Comparison of ENCODE assay signal across 9 cellular contexts in genomic region chr7:25861704-25862253, GRCh38.
A peak's percentile ranks its signal among the peaks of the same experiment; 100 is the strongest.
DNase-seq lines count a peak whose midpoint lies in the region; ATAC-seq, FAIRE-seq and TF ChIP-seq lines count a peak whose summit lies in the region.
"Had no signal": no experiment of that assay in that cellular context is flagged by ENCODE, and none has a peak within 500 bp of the region (broad histone marks: within the 10 kb centered on the region; RNA-seq: fewer than 3 reads in every experiment).

No MANE protein-coding gene starts in this region.

- no peak for FAIRE-seq in bronchial epithelial cell (lab: Jason Lieb, UNC)

- H2BK15ac ChIP-seq in H9 (ENCODE audit: low read depth, low read length), result no peak overlapping the region

- TF ChIP-seq POLR2A in suprapubic skin (IDR thresholded peaks at IDR 0.05), result no peak

- DNase-seq in NCI-H2107 treated with DMSO at 0.1 percent for 48 hours (lab: John Stamatoyannopoulos, UW; ENCODE audit: unreplicated experiment) (peak; percentile 63), NCI-H2107 (lab: John Stamatoyannopoulos, UW) (no peak), NCI-H524 treated with DMSO at 0.1 percent for 48 hours (lab: John Stamatoyannopoulos, UW) (peak; percentile 72), bronchial epithelial cell (ENCODE audit: low read depth) (no peak), osteocyte (ENCODE audit: extremely low spot score, unreplicated experiment) (no peak), H9 (no peak), left colon (no peak), suprapubic skin (ENCODE audit: low spot score in 2 of 2) (no peak)

- H3K36me3 ChIP-seq in bronchial epithelial cell (ENCODE audit: control insufficient read depth, insufficient read depth, low read length) (no peaks in the 10 kb centered on the region), suprapubic skin (no peaks in the 10 kb centered on the region)
- H3K36me3 ChIP-seq: lower lobe of right lung had no signal

- no peaks in the 10 kb centered on the region for H3K79me1 ChIP-seq in H9 (ENCODE audit: insufficient read depth, low read depth, low read length, poor library complexity, severe bottlenecking)

- H3K27ac ChIP-seq in H9 (ENCODE audit: insufficient read length, low read depth, low read length), result no peak overlapping the region
- H3K27ac ChIP-seq in suprapubic skin, result no peak overlapping the region
- H3K27ac ChIP-seq: lower lobe of right lung had no signal

- H3K9me3 Mint-ChIP-seq in osteocyte (ENCODE audit: unreplicated experiment), result peaks cover 4% of the 10 kb centered on the region
- H3K9me3 Mint-ChIP-seq in H9, result peaks cover 4 to 7% of the 10 kb centered on the region in 2 experiments; a peak in 2 of 5 replicates

- no peak overlapping the region for H3K9ac ChIP-seq in H9 (ENCODE audit: extremely low read depth, insufficient read length, low read length)

- H3K27ac Mint-ChIP-seq in osteocyte (ENCODE audit: unreplicated experiment) (peak overlapping the region; percentile 54), H9 (no peak overlapping the region)

- no peak overlapping the region for H4K91ac ChIP-seq in H9 (ENCODE audit: insufficient read length, low read depth, low read length)

- H3K4ac ChIP-seq in H9 (ENCODE audit: low read depth, low read length), result no peak overlapping the region

- H3K27me3 ChIP-seq in bronchial epithelial cell (ENCODE audit: control insufficient read depth, insufficient read depth, low read length) (peaks cover 5% of the 10 kb centered on the region), H9 (ENCODE audit: insufficient read depth, low read length) (peaks cover 41% of the 10 kb centered on the region), suprapubic skin (peaks cover 85% of the 10 kb centered on the region)

- H2AK5ac ChIP-seq in H9 (ENCODE audit: insufficient read length, low read length), result no peak overlapping the region

- no peak overlapping the region for H2BK20ac ChIP-seq in H9 (ENCODE audit: low read depth, low read length, poor library complexity, severe bottlenecking)

- no peaks in the 10 kb centered on the region for H4K20me1 ChIP-seq in H9 (ENCODE audit: control insufficient read depth, insufficient read depth, insufficient read length)

- no peak for ATAC-seq in left colon

- H2AFZ ChIP-seq in H9 (ENCODE audit: low read length), result no peak overlapping the region

- H3K4me1 Mint-ChIP-seq in osteocyte (ENCODE audit: unreplicated experiment) (peaks cover 23% of the 10 kb centered on the region), H9 (peaks cover 24 to 33% of the 10 kb centered on the region in 2 experiments)

- H3K27me3 Mint-ChIP-seq in osteocyte (ENCODE audit: unreplicated experiment) (peaks cover 34% of the 10 kb centered on the region), H9 (ENCODE audit: low read depth) (peaks cover 36% of the 10 kb centered on the region)

- no peak overlapping the region for H3K23ac ChIP-seq in H9 (ENCODE audit: insufficient read length, low read depth, low read length)

- no peak overlapping the region for H3T11ph ChIP-seq in H9 (ENCODE audit: low read length)

- no peaks in the 10 kb centered on the region for H3K79me2 ChIP-seq in H9 (ENCODE audit: insufficient read depth, low read length)

- TF ChIP-seq EP300 in suprapubic skin (IDR thresholded peaks at IDR 0.05), result no peak

- no peak overlapping the region for H2BK12ac ChIP-seq in H9 (ENCODE audit: insufficient read length, low read depth, low read length)

- TF ChIP-seq CTCF in bronchial epithelial cell (IDR thresholded peaks at IDR 0.05; ENCODE audit: insufficient read depth, low read length, severe bottlenecking), result no peak
- no peak for TF ChIP-seq CTCF in osteocyte (IDR thresholded peaks at IDR 0.05)
- no peak for TF ChIP-seq CTCF in H9 (conservative IDR thresholded peaks at IDR 0.05)
- no peak for TF ChIP-seq CTCF in suprapubic skin (IDR thresholded peaks at IDR 0.05)

- H3K4me3 ChIP-seq in bronchial epithelial cell (ENCODE audit: low read depth, low read length) (peak overlapping the region; percentile 19), suprapubic skin (no peak overlapping the region)

- H3K23me2 ChIP-seq in H9 (ENCODE audit: insufficient read length, low read depth, low read length, poor library complexity, severe bottlenecking), result peaks cover 10% of the 10 kb centered on the region

- no peak overlapping the region for H3K56ac ChIP-seq in H9 (ENCODE audit: insufficient read length, low read depth, low read length)

- no peak overlapping the region for H4K8ac ChIP-seq in H9 (replicated peaks; ENCODE audit: insufficient read length, low read depth, low read length)

- peak overlapping the region; percentile 71 for H3K4me3 Mint-ChIP-seq in osteocyte (ENCODE audit: unreplicated experiment)
- H3K4me3 Mint-ChIP-seq in H9, result peak overlapping the region in 1 of 2 experiments; percentile 37; a peak in 3 of 5 replicates

- H3K14ac ChIP-seq in H9 (ENCODE audit: insufficient read depth, low read length), result no peak overlapping the region

- intact Hi-C loops in left colon (cut with DNase I, micrococcal nuclease), result no loop called here

- WGBS in H9 (ENCODE audit: extremely low coverage, insufficient read length, low lambda C conversion rate), result no CpG with 5 or more reads among the region's 13 CpGs
- WGBS in suprapubic skin, result 20% methylated on average over 13 of the region's 13 CpGs

- no peak overlapping the region for H4K5ac ChIP-seq in H9 (ENCODE audit: insufficient read length, low read depth, low read length)

- H3K36me3 Mint-ChIP-seq in osteocyte (ENCODE audit: unreplicated experiment) (peaks cover 2% of the 10 kb centered on the region), H9 (ENCODE audit: insufficient read depth in 1 of 3, low read depth in 3 of 3) (no peaks in the 10 kb centered on the region)

- H3K9me3 ChIP-seq in H9 (ENCODE audit: control insufficient read depth, low read depth, low read length), result no peaks in the 10 kb centered on the region
- H3K9me3 ChIP-seq in suprapubic skin, result no peaks in the 10 kb centered on the region
- H3K9me3 ChIP-seq: lower lobe of right lung had no signal

- no peak overlapping the region for H3K18ac ChIP-seq in H9 (ENCODE audit: insufficient read length, low read depth, low read length)

- no peak overlapping the region for H3K4me2 ChIP-seq in H9 (ENCODE audit: insufficient read depth, insufficient read length, low read length)

- H3K4me1 ChIP-seq in H9 (ENCODE audit: insufficient read depth, low read length), result peaks cover 5% of the 10 kb centered on the region; the same call in 1 of the 2 replicates
- peaks cover 21% of the 10 kb centered on the region for H3K4me1 ChIP-seq in suprapubic skin

- no peak overlapping the region for H2BK120ac ChIP-seq in H9 (ENCODE audit: low read depth, low read length, poor library complexity, severe bottlenecking)

- H2BK5ac ChIP-seq in H9 (ENCODE audit: insufficient read length, low read length), result no peak overlapping the region

Comparison
In these comparisons a context has a peak if more than half of its experiments do, and no peak if none do; other contexts are left out.
1. DNase-seq: peak in NCI-H2107 treated with DMSO at 0.1 percent for 48 hours (single experiment) and NCI-H524 treated with DMSO at 0.1 percent for 48 hours (single experiment); none in NCI-H2107 (single experiment), bronchial epithelial cell (single experiment), osteocyte (single experiment), H9 (single experiment), left colon (0 of 2) and suprapubic skin (0 of 2).